ENCODE assay signal across 14 cellular contexts in the genomic region with DNA sequence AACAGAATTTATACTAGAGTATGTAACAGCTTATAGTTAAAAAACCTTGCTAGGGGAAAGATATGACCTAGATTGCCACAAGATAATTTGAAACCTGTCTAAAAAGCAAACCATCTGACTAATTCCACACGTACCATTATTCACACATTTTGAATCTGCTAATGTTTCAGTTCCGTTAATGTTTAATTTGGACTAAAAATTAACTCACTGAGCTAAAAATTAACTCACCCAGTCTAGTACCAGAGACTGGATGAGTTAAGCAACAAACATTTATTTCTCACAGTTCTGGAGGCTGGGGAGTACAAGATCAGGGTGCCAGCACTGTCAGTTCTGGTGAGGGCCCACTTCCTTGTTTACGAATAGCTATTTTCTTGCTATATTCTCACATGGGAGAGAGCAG.
DNase-seq lines count a peak whose midpoint lies in the region; ATAC-seq lines count a peak whose summit lies in the region.
"Had no signal": no experiment of that assay in that cellular context is flagged by ENCODE, and none has a peak within 500 bp of the region (broad histone marks: within the 10 kb centered on the region; RNA-seq: fewer than 3 reads in every experiment).

No MANE protein-coding gene starts in this region.

- H3K36me3 Mint-ChIP-seq in naive thymus-derived CD4-positive, alpha-beta T cell: no peaks in the 10 kb centered on the region
- H3K36me3 Mint-ChIP-seq in activated CD8-positive, alpha-beta memory T cell treated with anti-CD3 and anti-CD28 coated beads, Interleukin-2, amount 10 ng/mL, durations not matched to agents 7 days and 5 days: no peaks in the 10 kb centered on the region
- H3K36me3 Mint-ChIP-seq: IgD-negative memory B cell had no signal

- POLR2A ChIA-PET in naive thymus-derived CD4-positive, alpha-beta T cell (lab: Charles Lee): no interaction called here

- peaks cover 0 to 4% (median 0%) of the 10 kb centered on the region in 11 donors for H3K9me3 Mint-ChIP-seq in naive thymus-derived CD4-positive, alpha-beta T cell
- no peaks in the 10 kb centered on the region for H3K9me3 Mint-ChIP-seq in activated CD8-positive, alpha-beta memory T cell treated with anti-CD3 and anti-CD28 coated beads, Interleukin-2, amount 10 ng/mL, durations not matched to agents 7 days and 5 days (ENCODE audit: low read depth)
- H3K9me3 Mint-ChIP-seq: IgD-negative memory B cell had no signal

- H3K27ac ChIP-seq in naive thymus-derived CD4-positive, alpha-beta T cell (ENCODE audit: low read depth, low read length): no peak overlapping the region
- H3K27ac ChIP-seq: BLaER1 treated with 17β-estradiol and CSF1 and Interleukin-3, amounts not matched to agents 10 nM and 100 nM; cardiac muscle cell; sigmoid colon had no signal

- no peaks in the 10 kb centered on the region for H3K27me3 Mint-ChIP-seq in naive thymus-derived CD4-positive, alpha-beta T cell
- no peaks in the 10 kb centered on the region for H3K27me3 Mint-ChIP-seq in activated CD8-positive, alpha-beta memory T cell treated with anti-CD3 and anti-CD28 coated beads, Interleukin-2, amount 10 ng/mL, durations not matched to agents 7 days and 5 days
- H3K27me3 Mint-ChIP-seq: IgD-negative memory B cell had no signal

- no peak overlapping the region for H3K27ac Mint-ChIP-seq in naive thymus-derived CD4-positive, alpha-beta T cell
- no peak overlapping the region for H3K27ac Mint-ChIP-seq in activated CD8-positive, alpha-beta memory T cell treated with anti-CD3 and anti-CD28 coated beads, Interleukin-2, amount 10 ng/mL, durations not matched to agents 7 days and 5 days
- H3K27ac Mint-ChIP-seq: IgD-negative memory B cell had no signal

- CTCF ChIA-PET in naive thymus-derived CD4-positive, alpha-beta T cell (lab: Charles Lee): interaction anchor here (0.6 kb wide), 1 partner anchor 1790 kb away, joined by 9 read pairs; no protein-coding TSS in a partner anchor
- CTCF ChIA-PET in activated CD8-positive, alpha-beta memory T cell treated with anti-CD3 and anti-CD28 coated beads, Interleukin-2, amount 10 ng/mL, durations not matched to agents 7 days and 5 days (lab: Charles Lee): no interaction called here

- no peaks in the 10 kb centered on the region for H3K36me3 ChIP-seq in naive thymus-derived CD4-positive, alpha-beta T cell (ENCODE audit: control insufficient read depth in 2 of 3, insufficient read depth in 3 of 3, low read length in 3 of 3)
- H3K36me3 ChIP-seq: BLaER1 treated with 17β-estradiol and CSF1 and Interleukin-3, amounts not matched to agents 10 nM and 100 nM; cardiac muscle cell; sigmoid colon had no signal

- H3K4me3 ChIP-seq in naive thymus-derived CD4-positive, alpha-beta T cell (ENCODE audit: low read length): no peak overlapping the region
- H3K4me3 ChIP-seq: BLaER1 treated with 17β-estradiol and CSF1 and Interleukin-3, amounts not matched to agents 10 nM and 100 nM; cardiac muscle cell; sigmoid colon had no signal

- DNase-seq in glomerular visceral epithelial cell (ENCODE audit: extremely low spot score): peak; percentile 71
- DNase-seq in naive thymus-derived CD4-positive, alpha-beta T cell: no peak
- no peak for DNase-seq in DMS114 treated with DMSO at 0.1 percent for 48 hours (lab: John Stamatoyannopoulos, UW; ENCODE audit: unreplicated experiment)
- DNase-seq in activated CD8-positive, alpha-beta memory T cell treated with anti-CD3 and anti-CD28 coated beads, Interleukin-2, amount 10 ng/mL, durations not matched to agents 7 days and 5 days: no peak
- DNase-seq in NCI-H345 treated with DMSO at 0.1 percent for 48 hours (lab: John Stamatoyannopoulos, UW; ENCODE audit: unreplicated experiment): no peak
- DNase-seq: mesendoderm, NCI-H69, sigmoid colon had no signal

- no peaks in the 10 kb centered on the region for H3K4me1 ChIP-seq in naive thymus-derived CD4-positive, alpha-beta T cell (ENCODE audit: control insufficient read depth in 2 of 2, insufficient read depth in 2 of 2, low read length in 2 of 2)
- H3K4me1 ChIP-seq: BLaER1 treated with 17β-estradiol and CSF1 and Interleukin-3, amounts not matched to agents 10 nM and 100 nM; sigmoid colon had no signal

- intact Hi-C loops in naive thymus-derived CD4-positive, alpha-beta T cell (cut with micrococcal nuclease): no loop called here

- ATAC-seq in GM18498 (IDR thresholded peaks at IDR 0.05; ENCODE audit: unreplicated experiment) (peak; percentile 78), GM21367 (IDR thresholded peaks at IDR 0.05; ENCODE audit: unreplicated experiment) (peak; percentile 81), HG03060 (IDR thresholded peaks at IDR 0.05; ENCODE audit: low read depth, unreplicated experiment) (peak; percentile 90)
- ATAC-seq in naive thymus-derived CD4-positive, alpha-beta T cell: no peak
- ATAC-seq in activated CD8-positive, alpha-beta memory T cell treated with anti-CD3 and anti-CD28 coated beads, Interleukin-2, amount 10 ng/mL, durations not matched to agents 7 days and 5 days: no peak

- H3K4me3 Mint-ChIP-seq in naive thymus-derived CD4-positive, alpha-beta T cell: no peak overlapping the region
- H3K4me3 Mint-ChIP-seq in activated CD8-positive, alpha-beta memory T cell treated with anti-CD3 and anti-CD28 coated beads, Interleukin-2, amount 10 ng/mL, durations not matched to agents 7 days and 5 days: no peak overlapping the region
- H3K4me3 Mint-ChIP-seq: IgD-negative memory B cell had no signal

- H3K4me1 Mint-ChIP-seq in naive thymus-derived CD4-positive, alpha-beta T cell: peaks cover 0 to 1% (median 0%) of the 10 kb centered on the region in 7 donors
- H3K4me1 Mint-ChIP-seq in activated CD8-positive, alpha-beta memory T cell treated with anti-CD3 and anti-CD28 coated beads, Interleukin-2, amount 10 ng/mL, durations not matched to agents 7 days and 5 days: no peaks in the 10 kb centered on the region
- H3K4me1 Mint-ChIP-seq: IgD-negative memory B cell had no signal

- H3K27me3 ChIP-seq in naive thymus-derived CD4-positive, alpha-beta T cell (ENCODE audit: control insufficient read depth in 2 of 2, insufficient read depth in 2 of 2, low read length in 2 of 2): no peaks in the 10 kb centered on the region
- H3K27me3 ChIP-seq: cardiac muscle cell, sigmoid colon had no signal

- no peaks in the 10 kb centered on the region for H3K9me3 ChIP-seq in naive thymus-derived CD4-positive, alpha-beta T cell (ENCODE audit: control insufficient read depth in 2 of 3, low read length in 3 of 3)
- H3K9me3 ChIP-seq: BLaER1 treated with 17β-estradiol and CSF1 and Interleukin-3, amounts not matched to agents 10 nM and 100 nM; sigmoid colon had no signal

Comparison
In these comparisons a context has a peak if more than half of its experiments do, and no peak if none do; other contexts are left out.
1. ATAC-seq: peak in GM18498 (single experiment), GM21367 (single experiment) and HG03060 (single experiment); none in naive thymus-derived CD4-positive, alpha-beta T cell (single experiment) and activated CD8-positive, alpha-beta memory T cell treated with anti-CD3 and anti-CD28 coated beads, Interleukin-2, amount 10 ng/mL, durations not matched to agents 7 days and 5 days (single experiment).